8 cellular contexts compared by ENCODE assay signal in the genomic region with DNA sequence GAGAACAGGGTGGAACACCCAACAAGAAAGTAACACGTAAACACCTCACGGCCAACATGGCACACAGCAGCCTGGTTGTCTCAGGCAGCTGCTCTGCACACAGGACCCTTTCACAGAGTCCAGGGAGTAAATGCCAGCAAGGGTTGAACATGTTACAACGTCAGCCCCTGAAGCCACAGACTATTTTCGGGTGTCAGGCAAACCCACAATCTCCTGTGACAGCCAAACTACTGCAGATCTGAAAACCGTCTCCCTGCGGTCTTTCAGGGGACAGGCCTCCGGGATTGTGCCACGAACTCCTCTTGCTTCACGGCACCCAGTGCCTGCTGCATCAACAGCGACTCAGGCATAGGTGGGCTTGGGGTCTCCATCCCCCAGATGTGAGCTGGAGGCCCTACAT.
DNase-seq lines count a peak whose midpoint lies in the region; TF ChIP-seq lines count a peak whose summit lies in the region.

No MANE protein-coding gene starts in this region.

- H3K36me3 ChIP-seq in thymus (ENCODE audit: control insufficient read depth, insufficient read depth): no peaks in the 10 kb centered on the region

- DNase-seq in stimulated activated CD4-positive, alpha-beta T cell treated with anti-CD3 and anti-CD28 coated beads, Interleukin-15, amount 100 ng/mL, for 24 hours: peak; percentile 37
- no peak for DNase-seq in stimulated activated CD4-positive, alpha-beta T cell treated with anti-CD3 and anti-CD28 coated beads, Interleukin-12 subunit alpha, Interleukin-12 subunit beta, amount 100 ng/mL, for 4 hours
- DNase-seq in SKM-1 treated with dmso at 0.1 percent for 144 hours (lab: John Stamatoyannopoulos, UW; ENCODE audit: unreplicated experiment) (peak; percentile 93), NCI-H1694 treated with DMSO at 0.1 percent for 48 hours (lab: John Stamatoyannopoulos, UW) (no peak), ecto neural progenitor cell (ENCODE audit: low spot score) (no peak), RWPE1 (ENCODE audit: low spot score) (no peak)
- peak; percentile 65 for DNase-seq in central memory CD4-positive, alpha-beta T cell

- peak overlapping the region; percentile 31 for H3K27ac ChIP-seq in thymus (ENCODE audit: low read depth)
- H3K27ac ChIP-seq in RWPE1: no peak overlapping the region

- no peaks in the 10 kb centered on the region for H3K27me3 ChIP-seq in thymus (ENCODE audit: control insufficient read depth, insufficient read depth)

- no peak overlapping the region for H3K4me3 ChIP-seq in thymus (ENCODE audit: low read length)

- TF ChIP-seq CTCF in RWPE1 (conservative IDR thresholded peaks at IDR 0.05; ENCODE audit: low read depth): no peak

- POLR2A ChIA-PET in RWPE1 (lab: Yijun Ruan, JAX; ENCODE audit: low non-redundant PET): no interaction called here

- CTCF ChIA-PET in RWPE1 (lab: Yijun Ruan, JAX): no interaction called here

- H3K4me1 ChIP-seq in thymus (ENCODE audit: control insufficient read depth, insufficient read depth, low read length): peaks cover 32% of the 10 kb centered on the region

- H3K9me3 ChIP-seq in thymus (ENCODE audit: control insufficient read depth): no peaks in the 10 kb centered on the region

- 8% methylated on average over 10 of the region's 10 CpGs for WGBS in thymus

Comparison
In these comparisons a context has a peak if more than half of its experiments do, and no peak if none do; other contexts are left out.
1. DNase-seq: peak in stimulated activated CD4-positive, alpha-beta T cell treated with anti-CD3 and anti-CD28 coated beads, Interleukin-15, amount 100 ng/mL, for 24 hours (single experiment), SKM-1 treated with dmso at 0.1 percent for 144 hours (single experiment) and central memory CD4-positive, alpha-beta T cell (single experiment); none in stimulated activated CD4-positive, alpha-beta T cell treated with anti-CD3 and anti-CD28 coated beads, Interleukin-12 subunit alpha, Interleukin-12 subunit beta, amount 100 ng/mL, for 4 hours (single experiment), NCI-H1694 treated with DMSO at 0.1 percent for 48 hours (single experiment), ecto neural progenitor cell (single experiment) and RWPE1 (single experiment).